Comparison of ENCODE assay signal across 19 cellular contexts in the genomic region with DNA sequence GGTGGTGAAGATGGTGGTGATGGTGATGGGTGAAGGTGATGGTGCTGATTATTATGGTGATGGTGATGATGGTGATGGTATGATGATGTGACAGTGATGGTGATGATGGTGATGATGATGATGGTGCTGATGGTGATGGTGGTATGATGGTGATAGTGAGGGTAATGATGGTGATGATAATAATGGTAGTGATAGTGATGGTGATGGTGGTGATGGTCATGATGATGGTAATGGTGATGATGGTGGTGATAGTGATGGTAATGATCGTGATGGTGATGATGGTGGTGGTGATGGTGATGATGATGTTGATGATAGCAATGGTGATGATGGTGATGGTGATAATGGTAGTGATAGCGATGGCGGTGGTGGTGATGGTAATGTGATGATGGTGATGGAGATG.
DNase-seq lines count a peak whose midpoint lies in the region; ATAC-seq, FAIRE-seq and TF ChIP-seq lines count a peak whose summit lies in the region.
"Had no signal": no experiment of that assay in that cellular context is flagged by ENCODE, and none has a peak within 500 bp of the region (broad histone marks: within the 10 kb centered on the region; RNA-seq: fewer than 3 reads in every experiment).

No MANE protein-coding gene starts in this region.

- TF ChIP-seq POLR2A in IMR-90 (IDR thresholded peaks at IDR 0.05; ENCODE audit: low read depth, low read length) (no peak), H1 (IDR thresholded peaks at IDR 0.05; ENCODE audit: control extremely low read depth in 1 of 2, low read depth in 2 of 2, low read length in 2 of 2) (no peak)

- H3K79me2 ChIP-seq in H1 (ENCODE audit: control insufficient read depth in 1 of 2, insufficient read depth in 2 of 2, low read length in 2 of 2): no peaks in the 10 kb centered on the region

- H4K20me1 ChIP-seq in IMR-90 (ENCODE audit: insufficient read depth, low read length) (no peaks in the 10 kb centered on the region), H1 (replicated peaks in 1 of 2; ENCODE audit: control insufficient read depth in 1 of 2, insufficient read depth in 2 of 2, low read length in 2 of 2) (peaks cover 0 to 5% of the 10 kb centered on the region in 2 experiments)

- TF ChIP-seq CTCF in IMR-90 (conservative IDR thresholded peaks at IDR 0.05; ENCODE audit: low read depth, low read length) (no peak), H1 (IDR thresholded peaks at IDR 0.05; ENCODE audit: control extremely low read depth in 1 of 3, insufficient read depth in 1 of 3, low read depth in 1 of 3, low read length in 3 of 3) (no peak)

- H3K27me3 ChIP-seq in IMR-90 (ENCODE audit: control insufficient read depth, insufficient read depth, low read length): no peaks in the 10 kb centered on the region
- no peaks in the 10 kb centered on the region for H3K27me3 ChIP-seq in H1 (replicated peaks in 1 of 4; ENCODE audit: control insufficient read depth in 3 of 4, extremely low read depth in 1 of 4, insufficient read depth in 3 of 4, low read length in 3 of 4)
- no peaks in the 10 kb centered on the region for H3K27me3 ChIP-seq in neuronal stem cell (ENCODE audit: control insufficient read depth in 3 of 3, insufficient read depth in 3 of 3, low read depth in 1 of 3, low read length in 3 of 3)

- H3K23ac ChIP-seq in IMR-90 (ENCODE audit: low read depth, low read length): no peak overlapping the region
- H3K23ac ChIP-seq in H1 (ENCODE audit: insufficient read length): no peak overlapping the region
- H3K23ac ChIP-seq in neuronal stem cell (ENCODE audit: low read depth, low read length, poor library complexity): no peak overlapping the region

- H3K9ac ChIP-seq in IMR-90 (ENCODE audit: low read depth, low read length) (no peak overlapping the region), H1 (replicated peaks in 1 of 4; ENCODE audit: extremely low read depth in 1 of 4, low read depth in 3 of 4, low read length in 3 of 4) (no peak overlapping the region), neuronal stem cell (ENCODE audit: low read depth, low read length, poor library complexity) (peak overlapping the region; percentile 82)
- H3K9ac ChIP-seq: GM23248 had no signal

- no peak overlapping the region for H3K4me2 ChIP-seq in IMR-90 (ENCODE audit: low read depth, low read length)
- H3K4me2 ChIP-seq in H1 (ENCODE audit: insufficient read depth in 1 of 2, low read depth in 2 of 2, low read length in 2 of 2): no peak overlapping the region
- H3K4me2 ChIP-seq in neuronal stem cell (ENCODE audit: insufficient read depth, low read length, poor library complexity, severe bottlenecking): no peak overlapping the region

- H2AFZ ChIP-seq in IMR-90 (replicated peaks; ENCODE audit: low read length, poor library complexity) (no peak overlapping the region), H1 (ENCODE audit: low read length) (no peak overlapping the region), neuronal stem cell (ENCODE audit: low read length) (no peak overlapping the region)
- H2AFZ ChIP-seq: GM23248 had no signal

- peak; percentile 97 for FAIRE-seq in HTR-8/SVneo (lab: Jason Lieb, UNC)
- no peak for FAIRE-seq in H1 (lab: Jason Lieb, UNC)
- FAIRE-seq: GM12892 had no signal

- H3K56ac ChIP-seq in IMR-90 (ENCODE audit: extremely low read depth, insufficient read depth, low read length): no peak overlapping the region
- H3K56ac ChIP-seq in H1 (replicated peaks; ENCODE audit: insufficient read length, low read depth, low read length): peak overlapping the region; percentile 99

- H3K4me1 ChIP-seq in IMR-90 (ENCODE audit: control insufficient read depth, insufficient read depth, low read length) (no peaks in the 10 kb centered on the region), H1 (replicated peaks in 1 of 4; ENCODE audit: control insufficient read depth in 3 of 4, insufficient read depth in 4 of 4, low read length in 3 of 4) (no peaks in the 10 kb centered on the region), neuronal stem cell (ENCODE audit: control insufficient read depth in 2 of 2, insufficient read depth in 1 of 2, low read depth in 1 of 2, low read length in 2 of 2) (no peaks in the 10 kb centered on the region)

- no peak overlapping the region for H3K4me3 ChIP-seq in IMR-90 (ENCODE audit: insufficient read depth, low read depth, low read length)
- no peak overlapping the region for H3K4me3 ChIP-seq in H1 (ENCODE audit: extremely low read depth in 1 of 4, insufficient read depth in 2 of 4, low read depth in 3 of 4, low read length in 4 of 4)
- H3K4me3 ChIP-seq in neuronal stem cell (ENCODE audit: low read length in 2 of 2): peak overlapping the region in 1 of 2 donors; percentile 37
- H3K4me3 ChIP-seq: GM23248 had no signal

- dilution Hi-C loops in IMR-90 (cut with HindIII; ENCODE audit: low sequenced_read_pairs, unreplicated experiment): no loop called here

- H4K8ac ChIP-seq in IMR-90 (ENCODE audit: low read depth in 2 of 2, low read length in 2 of 2): no peak overlapping the region
- no peak overlapping the region for H4K8ac ChIP-seq in H1 (ENCODE audit: extremely low read depth, insufficient read depth, low read length)
- no peak overlapping the region for H4K8ac ChIP-seq in neuronal stem cell (ENCODE audit: low read depth, low read length)

- intact Hi-C loops in IMR-90 (cut with micrococcal nuclease): no loop called here

- DNase-seq in HTR-8/SVneo (ENCODE audit: insufficient read length, low spot score) (no peak), IMR-90 (no peak), H1 (ENCODE audit: low read depth in 1 of 2, low spot score in 2 of 2) (no peak), neuronal stem cell (ENCODE audit: low spot score) (no peak), SKM-1 treated with dmso at 0.1 percent for 144 hours (lab: John Stamatoyannopoulos, UW; ENCODE audit: unreplicated experiment) (no peak), NCI-H69 (lab: John Stamatoyannopoulos, UW) (no peak)
- DNase-seq: C1 segment of cervical spinal cord; Calu3; CD4-positive, alpha-beta memory T cell; COR-L47; DMS53; DMS79 treated with DMSO at 0.1 percent for 48 hours; GF-D8; GM23248; H9 had no signal

- H2AK5ac ChIP-seq in IMR-90 (ENCODE audit: low read depth, low read length): no peak overlapping the region
- H2AK5ac ChIP-seq in H1 (ENCODE audit: low read depth, low read length): no peak overlapping the region
- H2AK5ac ChIP-seq in neuronal stem cell (ENCODE audit: low read depth, low read length): no peak overlapping the region

- H4K5ac ChIP-seq in IMR-90 (ENCODE audit: low read depth, low read length) (no peak overlapping the region), H1 (ENCODE audit: insufficient read length, low read depth, low read length) (no peak overlapping the region)

- no peak overlapping the region for H2BK15ac ChIP-seq in IMR-90 (ENCODE audit: low read depth, low read length)
- no peak overlapping the region for H2BK15ac ChIP-seq in H1 (ENCODE audit: low read length)
- H2BK15ac ChIP-seq in neuronal stem cell (ENCODE audit: low read length): no peak overlapping the region

- no peak overlapping the region for H2BK120ac ChIP-seq in IMR-90 (ENCODE audit: low read depth, low read length)
- no peak overlapping the region for H2BK120ac ChIP-seq in H1 (replicated peaks; ENCODE audit: low read depth, low read length)
- no peak overlapping the region for H2BK120ac ChIP-seq in neuronal stem cell (ENCODE audit: low read depth, low read length)

- H3K79me1 ChIP-seq in IMR-90 (ENCODE audit: low read depth in 1 of 2, low read length in 2 of 2) (no peaks in the 10 kb centered on the region), H1 (ENCODE audit: low read depth, low read length) (no peaks in the 10 kb centered on the region), neuronal stem cell (ENCODE audit: low read depth, low read length) (no peaks in the 10 kb centered on the region)

- no peak overlapping the region for H3K27ac ChIP-seq in IMR-90 (ENCODE audit: insufficient read depth, low read length)
- no peak overlapping the region for H3K27ac ChIP-seq in H1 (ENCODE audit: low read depth, low read length)
- no peak overlapping the region for H3K27ac ChIP-seq in neuronal stem cell (replicated peaks; ENCODE audit: low read length)
- H3K27ac ChIP-seq: GM23248 had no signal

- WGBS in IMR-90 (ENCODE audit: extremely low coverage in 2 of 2, insufficient read length in 1 of 2), 2 experiments: 81% methylated on average over 3 of the region's 3 CpGs; no CpG with 5 or more reads in 1 of the 2 experiments
- 97% methylated on average over 3 of the region's 3 CpGs; no CpG with 5 or more reads in 1 of the 2 experiments for WGBS in H1 (ENCODE audit: extremely low coverage in 1 of 2, insufficient coverage in 1 of 2, insufficient read length in 1 of 2, insufficient replicate concordance in 2 of 2, low coverage in 1 of 2, low lambda C conversion rate in 2 of 2, missing lambda C conversion rate in 1 of 2), 2 experiments
- no CpG with 5 or more reads among the region's 3 CpGs for WGBS in neuronal stem cell (ENCODE audit: extremely low coverage in 2 of 2, insufficient read length in 2 of 2, insufficient replicate concordance in 1 of 2), 2 donors

- POLR2A ChIA-PET in IMR-90 (lab: Charles Lee; ENCODE audit: unreplicated experiment): no interaction called here
- POLR2A ChIA-PET in H1 (lab: Charles Lee; ENCODE audit: partially characterized antibody): no interaction called here

- no peak for TF ChIP-seq EP300 in H1 (IDR thresholded peaks at IDR 0.05; ENCODE audit: borderline replicate concordance in 1 of 2, low read depth in 2 of 2, low read length in 2 of 2)

- no peak overlapping the region for H2AK9ac ChIP-seq in IMR-90 (replicated peaks; ENCODE audit: low read depth, low read length, poor library complexity)

- peaks cover 14% of the 10 kb centered on the region for H3K9me3 ChIP-seq in IMR-90 (ENCODE audit: control insufficient read depth, insufficient read depth, low read length)
- peaks cover 62 to 82% of the 10 kb centered on the region in 2 experiments for H3K9me3 ChIP-seq in H1 (ENCODE audit: insufficient read depth in 2 of 2, low read depth in 1 of 2, low read length in 1 of 2)
- peaks cover 0 to 26% of the 10 kb centered on the region in 2 donors for H3K9me3 ChIP-seq in neuronal stem cell (replicated peaks in 1 of 2; ENCODE audit: control insufficient read depth in 2 of 2, insufficient read depth in 1 of 2, low read depth in 1 of 2, low read length in 2 of 2)

- H3K9me1 ChIP-seq in IMR-90 (ENCODE audit: insufficient read depth, low read length): no peaks in the 10 kb centered on the region

- H4K91ac ChIP-seq in IMR-90 (ENCODE audit: insufficient read depth, low read depth, low read length): no peak overlapping the region
- H4K91ac ChIP-seq in H1 (replicated peaks; ENCODE audit: insufficient read length, low read length): no peak overlapping the region
- H4K91ac ChIP-seq in neuronal stem cell (ENCODE audit: low read depth, low read length, poor library complexity): no peak overlapping the region

- no peak overlapping the region for H3K18ac ChIP-seq in IMR-90 (ENCODE audit: low read depth, low read length)
- H3K18ac ChIP-seq in H1 (ENCODE audit: extremely low read depth, low read length): no peak overlapping the region
- H3K18ac ChIP-seq in neuronal stem cell (ENCODE audit: low read length): no peak overlapping the region

- CTCF ChIA-PET in IMR-90 (lab: Yijun Ruan, JAX): no interaction called here
- CTCF ChIA-PET in H1 (lab: Charles Lee; ENCODE audit: partially characterized antibody): no interaction called here

- H3K4ac ChIP-seq in IMR-90 (ENCODE audit: low read depth, low read length) (no peak overlapping the region), H1 (replicated peaks; ENCODE audit: insufficient read length, low read depth, low read length) (no peak overlapping the region), neuronal stem cell (ENCODE audit: low read length) (no peak overlapping the region)

- in situ Hi-C loops in IMR-90 (cut with MboI; ENCODE audit: low sequenced_read_pairs): no loop called here

- H3K14ac ChIP-seq in IMR-90 (replicated peaks; ENCODE audit: low read depth, low read length) (no peak overlapping the region), H1 (ENCODE audit: insufficient read length) (no peak overlapping the region), neuronal stem cell (ENCODE audit: low read length) (no peak overlapping the region)

- ATAC-seq in IMR-90 (ENCODE audit: low read depth) (no peak), GM21529 (IDR thresholded peaks at IDR 0.05; ENCODE audit: unreplicated experiment) (no peak), HG03045 (IDR thresholded peaks at IDR 0.05; ENCODE audit: unreplicated experiment) (no peak)
- ATAC-seq: HCT116 had no signal

- no peak overlapping the region for H2BK20ac ChIP-seq in IMR-90 (ENCODE audit: low read depth, low read length)
- no peak overlapping the region for H2BK20ac ChIP-seq in H1 (ENCODE audit: low read length)

- H2BK5ac ChIP-seq in IMR-90 (ENCODE audit: low read depth, low read length, poor library complexity, severe bottlenecking) (peak overlapping the region; percentile 65), H1 (ENCODE audit: low read depth, low read length) (no peak overlapping the region), neuronal stem cell (ENCODE audit: low read length) (no peak overlapping the region)

- peaks cover 7% of the 10 kb centered on the region; the same call in 1 of the 2 replicates for H3K23me2 ChIP-seq in H1 (ENCODE audit: low read depth, low read length)

- no TSS peak for BruUV-seq in IMR-90 (replicated peaks; lab: Mats Ljungman, UMichigan)

- H3K36me3 ChIP-seq in IMR-90 (ENCODE audit: control insufficient read depth, insufficient read depth, low read length) (no peaks in the 10 kb centered on the region), H1 (ENCODE audit: control insufficient read depth in 2 of 4, insufficient read depth in 4 of 4, low read length in 3 of 4) (no peaks in the 10 kb centered on the region), neuronal stem cell (replicated peaks in 1 of 2; ENCODE audit: control insufficient read depth in 2 of 2, insufficient read depth in 2 of 2, low read length in 2 of 2) (no peaks in the 10 kb centered on the region)

- no peak for TF ChIP-seq RAD21 in IMR-90 (IDR thresholded peaks at IDR 0.05; ENCODE audit: low read length)
- no peak for TF ChIP-seq RAD21 in H1 (IDR thresholded peaks at IDR 0.05 in 1 of 2, conservative IDR thresholded peaks at IDR 0.05 in 1 of 2; ENCODE audit: low read depth in 2 of 2, low read length in 2 of 2)

- H2BK12ac ChIP-seq in H1 (ENCODE audit: low read depth, low read length): no peak overlapping the region
- no peak overlapping the region for H2BK12ac ChIP-seq in neuronal stem cell (ENCODE audit: low read length)
